Comparison of ENCODE assay signal across 8 cellular contexts in the genomic region with DNA sequence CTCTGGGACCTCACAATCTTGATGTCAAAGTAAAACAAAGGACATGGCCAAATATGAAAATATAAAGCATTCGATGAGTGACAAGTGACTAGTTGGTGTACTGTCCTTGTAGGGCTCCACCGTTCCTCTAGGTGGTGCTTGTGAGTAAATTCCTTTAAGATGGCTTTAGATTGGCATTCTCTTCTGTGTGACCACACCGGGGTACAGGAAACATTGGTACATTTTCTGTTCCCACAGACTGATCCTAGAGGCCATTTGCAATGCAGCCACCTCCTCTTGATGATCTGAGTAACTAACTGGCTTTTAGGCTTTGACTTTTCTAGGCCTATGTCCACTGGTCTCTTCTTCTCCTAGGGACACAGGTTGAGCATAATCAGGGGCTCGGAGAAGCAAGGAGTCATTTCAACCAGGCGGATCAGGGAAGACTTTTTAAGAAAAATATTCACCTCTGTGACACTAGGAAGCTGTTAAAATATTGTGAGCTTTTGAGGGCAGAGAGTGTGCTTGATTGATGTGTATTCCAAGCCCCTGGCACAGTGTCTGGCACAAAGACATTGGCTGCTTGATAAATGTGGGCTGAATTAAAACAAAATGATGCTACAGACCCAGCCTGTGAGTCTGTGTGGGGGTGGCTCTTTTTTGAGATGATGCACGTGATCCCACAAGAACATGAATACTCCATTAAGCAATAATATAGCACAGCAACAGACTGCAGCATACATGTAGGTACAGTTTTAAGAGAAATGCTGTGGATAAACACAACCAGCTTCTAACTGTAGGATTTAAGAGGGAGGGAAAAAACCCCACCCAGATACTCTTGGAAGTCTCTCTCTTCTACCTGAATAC. TPM values are rescaled to one million over a fixed set of nuclear protein-coding genes. Genes with fewer than 3 reads are reported as not detected.
DNase-seq lines count a peak whose midpoint lies in the region; ATAC-seq and TF ChIP-seq lines count a peak whose summit lies in the region.

No MANE protein-coding gene starts in this region.

- TF ChIP-seq CTCF in AG09309 (IDR thresholded peaks at IDR 0.05; ENCODE audit: control insufficient read depth, insufficient read depth, low read depth, low read length, missing control alignments) (peak; percentile 66), GM13977 (IDR thresholded peaks at IDR 0.05; ENCODE audit: extremely low read depth, insufficient read depth, missing control alignments) (peak; percentile 78), hepatocyte (IDR thresholded peaks at IDR 0.05; ENCODE audit: poor library complexity) (peak; percentile 49)

- H3K9me2 ChIP-seq in hepatocyte (replicated peaks; ENCODE audit: insufficient read depth) = no peaks in the 10 kb centered on the region

- H3K4me3 ChIP-seq in AG09309 (ENCODE audit: control insufficient read depth, low read depth, low read length) (no peak overlapping the region), hepatocyte (no peak overlapping the region)

- H3K36me3 ChIP-seq in hepatocyte (replicated peaks; ENCODE audit: insufficient read depth, low read depth) = no peaks in the 10 kb centered on the region

- no peaks in the 10 kb centered on the region for H3K9me3 ChIP-seq in hepatocyte (ENCODE audit: low read depth)

- H3K4me1 Mint-ChIP-seq in activated naive CD8-positive, alpha-beta T cell treated with anti-CD3 and anti-CD28 coated beads, Interleukin-2, amount 50 U/mL, for 24 hours = peaks cover 15% of the 10 kb centered on the region

- WGBS in hepatocyte (ENCODE audit: low lambda C conversion rate, missing lambda C conversion rate) = 67% methylated on average over 6 of the region's 6 CpGs

- H3K79me2 ChIP-seq in hepatocyte = peaks cover 7% of the 10 kb centered on the region

- peaks cover 7% of the 10 kb centered on the region for H3K4me1 ChIP-seq in hepatocyte (ENCODE audit: insufficient read depth)

- H3K27me3 ChIP-seq in hepatocyte = no peaks in the 10 kb centered on the region

- H3K4me3 Mint-ChIP-seq in activated naive CD8-positive, alpha-beta T cell treated with anti-CD3 and anti-CD28 coated beads, Interleukin-2, amount 50 U/mL, for 24 hours = no peak overlapping the region

- ATAC-seq in HG03139 (IDR thresholded peaks at IDR 0.05; ENCODE audit: unreplicated experiment) = peak; percentile 65
- peak; percentile 88 for ATAC-seq in activated naive CD8-positive, alpha-beta T cell treated with anti-CD3 and anti-CD28 coated beads, Interleukin-2, amount 50 U/mL, for 24 hours

- H3K27ac ChIP-seq in hepatocyte = no peak overlapping the region

- DNase-seq in AG09309 (ENCODE audit: low read depth) = no peak
- DNase-seq in GM13977 (ENCODE audit: low spot score) = peak; percentile 71
- peak; percentile 69 for DNase-seq in RKO (ENCODE audit: low spot score)
- DNase-seq in activated naive CD8-positive, alpha-beta T cell treated with anti-CD3 and anti-CD28 coated beads, Interleukin-2, amount 50 U/mL, for 24 hours = peak; percentile 43
- peak; percentile 44 for DNase-seq in hepatocyte (ENCODE audit: low spot score)
- DNase-seq in stimulated activated CD4-positive, alpha-beta T cell treated with anti-CD3 and anti-CD28 coated beads, Interleukin-1b, Interleukin-23, amount 100 ng/mL, for 48 hours = peak; percentile 42
- DNase-seq in UCSD-AML1 (lab: John Stamatoyannopoulos, UW; ENCODE audit: unreplicated experiment) = no peak

- no peak overlapping the region for H3K4me2 ChIP-seq in hepatocyte

- peak overlapping the region; percentile 4 for H3K27ac Mint-ChIP-seq in activated naive CD8-positive, alpha-beta T cell treated with anti-CD3 and anti-CD28 coated beads, Interleukin-2, amount 50 U/mL, for 24 hours

- H2AFZ ChIP-seq in hepatocyte = no peak overlapping the region

- H4K20me1 ChIP-seq in hepatocyte (ENCODE audit: insufficient read depth, poor library complexity, severe bottlenecking) = no peaks in the 10 kb centered on the region

- H3K36me3 Mint-ChIP-seq in activated naive CD8-positive, alpha-beta T cell treated with anti-CD3 and anti-CD28 coated beads, Interleukin-2, amount 50 U/mL, for 24 hours (ENCODE audit: low read depth) = peaks cover 4% of the 10 kb centered on the region

- in situ Hi-C loops in GM13977 (cut with MboI; ENCODE audit: low pct_unique_long_range_greater_than_20kb, low sequenced_read_pairs, unreplicated experiment) = no loop called here

- no peaks in the 10 kb centered on the region for H3K27me3 Mint-ChIP-seq in activated naive CD8-positive, alpha-beta T cell treated with anti-CD3 and anti-CD28 coated beads, Interleukin-2, amount 50 U/mL, for 24 hours

- no peaks in the 10 kb centered on the region for H3K9me3 Mint-ChIP-seq in activated naive CD8-positive, alpha-beta T cell treated with anti-CD3 and anti-CD28 coated beads, Interleukin-2, amount 50 U/mL, for 24 hours

RNA-seq across cellular contexts. Expression of gene EPSTI1, which starts 21.0 kb away (rescaled TPM):
- 22.2 and 24.5 TPM in 2 replicates for total RNA-seq in hepatocyte
- polyA plus RNA-seq in hepatocyte = 27.7 and 31.0 TPM in 2 replicates

RNA-seq across cellular contexts. Expression of gene DNAJC15, which starts 52.3 kb away (rescaled TPM):
- total RNA-seq in hepatocyte = 3.5 and 4.3 TPM in 2 replicates
- 10.6 and 12.4 TPM in 2 replicates for polyA plus RNA-seq in hepatocyte

Comparison
In these comparisons a context has a peak if more than half of its experiments do, and no peak if none do; other contexts are left out.
1. DNase-seq: peak in GM13977 (single experiment), RKO (single experiment), activated naive CD8-positive, alpha-beta T cell treated with anti-CD3 and anti-CD28 coated beads, Interleukin-2, amount 50 U/mL, for 24 hours (single experiment), hepatocyte (single experiment) and stimulated activated CD4-positive, alpha-beta T cell treated with anti-CD3 and anti-CD28 coated beads, Interleukin-1b, Interleukin-23, amount 100 ng/mL, for 48 hours (single experiment); none in AG09309 (single experiment) and UCSD-AML1 (single experiment).
2. Peak in every context shown above with its lines, with median percentiles within 50 percentile points of each other: CTCF ChIP-seq.